Comparison of ENCODE assay signal across 8 cellular contexts in genomic region chr3:33437556-33438283, GRCh38. TPM values are rescaled to one million over a fixed set of nuclear protein-coding genes. Genes with fewer than 3 reads are reported as not detected.
DNase-seq lines count a peak whose midpoint lies in the region; ATAC-seq and TF ChIP-seq lines count a peak whose summit lies in the region.

No MANE protein-coding gene starts in this region.

- H3K4me3 ChIP-seq in AG04450 (ENCODE audit: low read depth, low read length) (peak overlapping the region; percentile 86), astrocyte of the cerebellum (ENCODE audit: low read depth, low read length) (peak overlapping the region; percentile 66), liver (ENCODE audit: low read depth in 1 of 3, low read length in 3 of 3) (peak overlapping the region in 1 of 3 donors; percentile 93), uterus (peak overlapping the region; percentile 71 to 83)

- H3K27me3 ChIP-seq in AG04450 (ENCODE audit: control insufficient read depth, insufficient read depth, low read length) (no peaks in the 10 kb centered on the region), liver (ENCODE audit: control insufficient read depth in 4 of 4, insufficient read depth in 4 of 4, low read length in 3 of 4) (no peaks in the 10 kb centered on the region), uterus (no peaks in the 10 kb centered on the region)

- WGBS in liver = 61% methylated on average over 3 of the region's 3 CpGs

- TF ChIP-seq CTCF in AG04450 (IDR thresholded peaks at IDR 0.05; ENCODE audit: low read depth, low read length) = no peak
- TF ChIP-seq CTCF in astrocyte of the cerebellum (IDR thresholded peaks at IDR 0.05; ENCODE audit: low read depth, low read length, missing control alignments) = no peak
- no peak for TF ChIP-seq CTCF in liver (IDR thresholded peaks at IDR 0.05; ENCODE audit: low read depth, low read length, missing input control)
- no peak for TF ChIP-seq CTCF in uterus (IDR thresholded peaks at IDR 0.05)

- intact Hi-C loops in uterus (cut with DNase I; ENCODE audit: low total_unique reads) = no loop called here

- POLR2A ChIA-PET in AG04450 (lab: Yijun Ruan, JAX) = no interaction called here

- no peaks in the 10 kb centered on the region for H3K36me3 ChIP-seq in liver (ENCODE audit: control insufficient read depth in 4 of 4, insufficient read depth in 3 of 4, low read depth in 1 of 4, low read length in 3 of 4)
- no peaks in the 10 kb centered on the region for H3K36me3 ChIP-seq in uterus

- ATAC-seq in GM18867 (IDR thresholded peaks at IDR 0.05; ENCODE audit: unreplicated experiment) (no peak), HG03097 (IDR thresholded peaks at IDR 0.05; ENCODE audit: low FRiP score, unreplicated experiment) (no peak)

- CTCF ChIA-PET in AG04450 (lab: Charles Lee) = interaction anchor here (1.7 to 2.2 kb wide), 2 partner anchors 65 to 349 kb away, joined by 7 to 8 read pairs; no protein-coding TSS in a partner anchor

- peak overlapping the region; percentile 79 to 82 for H3K9ac ChIP-seq in liver (ENCODE audit: low read depth in 1 of 2, low read length in 2 of 2)

- H3K27ac ChIP-seq in AG04450 (ENCODE audit: low read depth, low read length) (peak overlapping the region; percentile 69), liver (ENCODE audit: low read depth in 1 of 2, low read length in 2 of 2) (peak overlapping the region; percentile 75 to 98), uterus (peak overlapping the region; percentile 92 to 95)

- DNase-seq in AG04450 (ENCODE audit: low read depth, low spot score) (no peak), HT-29 (ENCODE audit: low spot score) (peak; percentile 39), astrocyte of the cerebellum (ENCODE audit: low read depth) (no peak), uterus (no peak)
- DNase-seq in activated CD8-positive, alpha-beta memory T cell treated with anti-CD3 and anti-CD28 coated beads, Interleukin-2, amount 50 U/mL, for 4 hours = no peak

- no peak for TF ChIP-seq POLR2A in uterus (IDR thresholded peaks at IDR 0.05)

- in situ Hi-C loops in astrocyte of the cerebellum (cut with HindIII; ENCODE audit: low sequenced_read_pairs) = no loop called here

- H3K9me3 ChIP-seq in AG04450 (ENCODE audit: control insufficient read depth, insufficient read depth, low read length) = no peaks in the 10 kb centered on the region; the same call in 1 of the 2 replicates
- H3K9me3 ChIP-seq in liver (ENCODE audit: control insufficient read depth in 4 of 4, low read length in 3 of 4) = no peaks in the 10 kb centered on the region
- no peaks in the 10 kb centered on the region for H3K9me3 ChIP-seq in uterus

- H3K4me1 ChIP-seq in liver (ENCODE audit: control insufficient read depth in 4 of 4, insufficient read depth in 4 of 4, low read length in 3 of 4) (peaks cover 12 to 54% (median 33%) of the 10 kb centered on the region in 4 donors), uterus (peaks cover 0 to 13% of the 10 kb centered on the region in 2 donors)

- no peak for TF ChIP-seq RAD21 in liver (IDR thresholded peaks at IDR 0.05)

TF ChIP-seq in liver, 16 proteins besides CTCF, POLR2A, EP300 and RAD21:
- TF ChIP-seq SP1 (IDR thresholded peaks at IDR 0.05) (no peak), REST (IDR thresholded peaks at IDR 0.05) (peak; percentile 19)

RNA-seq across cellular contexts. Expression of gene UBP1, which starts 2.5 kb away (rescaled TPM):
- polyA plus RNA-seq in AG04450 (2011; rRNA removed) (83.1 and 104 TPM in 2 replicates), liver (10 to 100 TPM in 1 of 2 donors, 1 to 10 TPM in 1; 6.8 to 17.4 TPM)
- polyA minus RNA-seq in AG04450 (2011; rRNA and poly(A)+ RNA removed) = 58.0 and 61.1 TPM in 2 replicates
- total RNA-seq in HT-29 (2014; rRNA removed; shearing (Covaris generic)) = 23.7 and 23.8 TPM in 2 replicates
- total RNA-seq in liver (10 to 100 TPM; 15.7 to 36.9 TPM), uterus (10 to 100 TPM; 25.6 to 86.3 (median 51.2) TPM)
